In the genomic region with DNA sequence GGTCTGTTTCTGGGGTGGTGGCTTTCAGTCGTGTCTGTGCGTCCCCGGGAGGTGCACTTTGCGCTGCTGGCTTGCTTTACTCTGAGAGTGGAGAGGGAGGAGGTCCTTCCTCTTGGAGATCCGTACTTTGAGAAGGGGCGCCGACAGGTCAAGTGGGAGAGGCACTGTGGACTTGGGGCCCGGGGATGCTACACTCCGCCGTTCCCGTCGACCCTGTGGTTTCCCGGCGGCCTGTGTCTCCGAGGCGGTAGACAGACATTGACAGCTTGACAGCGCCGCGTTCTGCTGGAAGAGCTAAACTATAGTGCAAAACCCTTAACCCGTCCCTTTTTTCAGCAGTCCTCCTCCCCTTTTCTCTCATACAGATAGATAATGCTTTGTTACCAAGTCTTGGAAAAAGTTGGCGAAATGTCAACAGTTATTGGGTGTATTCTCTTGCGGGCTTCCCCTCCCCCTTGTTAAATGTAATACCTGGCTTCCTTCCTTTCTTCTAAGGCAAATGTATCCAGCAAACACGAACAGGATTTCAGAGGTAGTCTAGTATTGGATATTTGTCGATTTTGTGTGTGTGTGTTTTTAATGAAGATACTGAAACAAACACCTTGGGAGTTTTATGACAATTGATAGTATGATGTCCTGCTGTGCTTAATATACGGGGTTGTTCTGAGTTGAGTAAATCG, we compare ENCODE assay signal across 8 cellular contexts. TPM values are rescaled to one million over a fixed set of nuclear protein-coding genes. Genes with fewer than 3 reads are reported as not detected.
DNase-seq lines count a peak whose midpoint lies in the region; ATAC-seq, FAIRE-seq and TF ChIP-seq lines count a peak whose summit lies in the region.

No MANE protein-coding gene starts in this region.

- H3K36me3 Mint-ChIP-seq in CD4-positive, CD25-positive, alpha-beta regulatory T cell, result no peaks in the 10 kb centered on the region
- no peaks in the 10 kb centered on the region for H3K36me3 Mint-ChIP-seq in activated naive CD8-positive, alpha-beta T cell treated with anti-CD3 and anti-CD28 coated beads, Interleukin-2, amount 10 ng/mL, durations not matched to agents 7 days and 5 days

- H3K27ac Mint-ChIP-seq in CD4-positive, CD25-positive, alpha-beta regulatory T cell, result peak overlapping the region; percentile 23 to 87 (median 45)
- peak overlapping the region; percentile 70 for H3K27ac Mint-ChIP-seq in activated naive CD8-positive, alpha-beta T cell treated with anti-CD3 and anti-CD28 coated beads, Interleukin-2, amount 10 ng/mL, durations not matched to agents 7 days and 5 days

- intact Hi-C loops in pancreas (cut with DNase I), result loop anchor here in 1 of 3 donors (10.0 kb wide), 1 partner anchor 144 kb away; no protein-coding TSS in a partner anchor

- no peaks in the 10 kb centered on the region for H3K9me3 ChIP-seq in CD4-positive, CD25-positive, alpha-beta regulatory T cell (ENCODE audit: control insufficient read depth in 2 of 2, low read length in 2 of 2)
- H3K9me3 ChIP-seq in cardiac muscle cell (ENCODE audit: low read depth) (no peaks in the 10 kb centered on the region), pancreas (no peaks in the 10 kb centered on the region)

- DNase-seq in CD4-positive, CD25-positive, alpha-beta regulatory T cell, result peak in 2 of 3 donors; percentile 36 to 55
- peak; percentile 70 for DNase-seq in RPMI7951 (ENCODE audit: low read depth)
- DNase-seq in activated naive CD8-positive, alpha-beta T cell treated with anti-CD3 and anti-CD28 coated beads, Interleukin-2, amount 10 ng/mL, durations not matched to agents 7 days and 5 days, result no peak
- DNase-seq in cardiac muscle cell (ENCODE audit: low read depth in 1 of 2, low spot score in 1 of 2), result peak; percentile 57 to 85
- DNase-seq in pancreas, result peak in 4 of 6 donors; percentile 51 to 75 (median 65)
- DNase-seq in amniotic stem cell (lab: John Stamatoyannopoulos, UW), result no peak

- H3K27me3 ChIP-seq in CD4-positive, CD25-positive, alpha-beta regulatory T cell (ENCODE audit: control insufficient read depth, insufficient read depth, low read length), result peaks cover 30% of the 10 kb centered on the region
- no peaks in the 10 kb centered on the region for H3K27me3 ChIP-seq in cardiac muscle cell
- no peaks in the 10 kb centered on the region for H3K27me3 ChIP-seq in pancreas

- ATAC-seq in CD4-positive, CD25-positive, alpha-beta regulatory T cell (ENCODE audit: low read depth in 2 of 2), result no peak
- ATAC-seq in HG02884 (IDR thresholded peaks at IDR 0.05; ENCODE audit: unreplicated experiment) (peak; percentile 4), pancreas (peak; percentile 5 to 18 (median 14)), HG03457 (IDR thresholded peaks at IDR 0.05; ENCODE audit: unreplicated experiment) (no peak)
- no peak for ATAC-seq in activated naive CD8-positive, alpha-beta T cell treated with anti-CD3 and anti-CD28 coated beads, Interleukin-2, amount 10 ng/mL, durations not matched to agents 7 days and 5 days (ENCODE audit: low read depth)

- peaks cover 20% of the 10 kb centered on the region for H3K4me1 ChIP-seq in CD4-positive, CD25-positive, alpha-beta regulatory T cell (ENCODE audit: control insufficient read depth, insufficient read depth, low read length, poor library complexity, severe bottlenecking)
- peaks cover 74% of the 10 kb centered on the region for H3K4me1 ChIP-seq in cardiac muscle cell (ENCODE audit: low read depth)
- H3K4me1 ChIP-seq in pancreas, result peaks cover 13 to 50% (median 33%) of the 10 kb centered on the region in 3 donors

- FAIRE-seq in pancreas (lab: Jason Lieb, UNC), result no peak

- H3K9me3 Mint-ChIP-seq in CD4-positive, CD25-positive, alpha-beta regulatory T cell, result no peaks in the 10 kb centered on the region
- no peaks in the 10 kb centered on the region for H3K9me3 Mint-ChIP-seq in activated naive CD8-positive, alpha-beta T cell treated with anti-CD3 and anti-CD28 coated beads, Interleukin-2, amount 10 ng/mL, durations not matched to agents 7 days and 5 days

- H3K36me3 ChIP-seq in CD4-positive, CD25-positive, alpha-beta regulatory T cell (ENCODE audit: control insufficient read depth, insufficient read depth, low read length), result no peaks in the 10 kb centered on the region
- H3K36me3 ChIP-seq in cardiac muscle cell, result peaks cover 58% of the 10 kb centered on the region
- no peaks in the 10 kb centered on the region for H3K36me3 ChIP-seq in pancreas

- POLR2A ChIA-PET in activated naive CD8-positive, alpha-beta T cell treated with anti-CD3 and anti-CD28 coated beads, Interleukin-2, amount 10 ng/mL, durations not matched to agents 7 days and 5 days (lab: Charles Lee), result no interaction called here

- TF ChIP-seq CTCF in cardiac muscle cell (IDR thresholded peaks at IDR 0.05; ENCODE audit: low read depth, low read length), result no peak
- no peak for TF ChIP-seq CTCF in pancreas (IDR thresholded peaks at IDR 0.05)

- peaks cover 46% of the 10 kb centered on the region for H3K27me3 Mint-ChIP-seq in CD4-positive, CD25-positive, alpha-beta regulatory T cell
- peaks cover 45% of the 10 kb centered on the region for H3K27me3 Mint-ChIP-seq in activated naive CD8-positive, alpha-beta T cell treated with anti-CD3 and anti-CD28 coated beads, Interleukin-2, amount 10 ng/mL, durations not matched to agents 7 days and 5 days

- 1% methylated on average over 26 of the region's 26 CpGs for WGBS in pancreas, 2 donors

- peaks cover 8 to 30% (median 17%) of the 10 kb centered on the region in 4 donors for H3K4me1 Mint-ChIP-seq in CD4-positive, CD25-positive, alpha-beta regulatory T cell
- H3K4me1 Mint-ChIP-seq in activated naive CD8-positive, alpha-beta T cell treated with anti-CD3 and anti-CD28 coated beads, Interleukin-2, amount 10 ng/mL, durations not matched to agents 7 days and 5 days, result peaks cover 15% of the 10 kb centered on the region

- H3K4me3 ChIP-seq in CD4-positive, CD25-positive, alpha-beta regulatory T cell (ENCODE audit: low read depth, low read length), result peak overlapping the region; percentile 79
- H3K4me3 ChIP-seq in cardiac muscle cell (peak overlapping the region; percentile 96), pancreas (peak overlapping the region; percentile 59 to 99 (median 88))

- H3K27ac ChIP-seq in CD4-positive, CD25-positive, alpha-beta regulatory T cell (ENCODE audit: insufficient read depth, low read length, poor library complexity, severe bottlenecking), result no peak overlapping the region
- H3K27ac ChIP-seq in cardiac muscle cell (peak overlapping the region; percentile 100), pancreas (peak overlapping the region; percentile 87 to 93 (median 93))

- peak overlapping the region; percentile 93 to 95 (median 94) for H3K4me3 Mint-ChIP-seq in CD4-positive, CD25-positive, alpha-beta regulatory T cell
- peak overlapping the region; percentile 87 for H3K4me3 Mint-ChIP-seq in activated naive CD8-positive, alpha-beta T cell treated with anti-CD3 and anti-CD28 coated beads, Interleukin-2, amount 10 ng/mL, durations not matched to agents 7 days and 5 days

RNA-seq across cellular contexts. Expression of gene TPM1, which starts 6.6 kb away (rescaled TPM):
- total RNA-seq in CD4-positive, CD25-positive, alpha-beta regulatory T cell, result 11.2 TPM
- 10 to 100 TPM in 2 of 4 donors, 1 to 10 TPM in 2; 7.2 to 12.1 (median 9.5) TPM for polyA plus RNA-seq in CD4-positive, CD25-positive, alpha-beta regulatory T cell
- 1,035 and 1,151 TPM in 2 replicates for total RNA-seq in RPMI7951 (2014; rRNA removed; shearing (Covaris generic))
- 1 to 10 TPM; 9.9 TPM for total RNA-seq in activated naive CD8-positive, alpha-beta T cell treated with anti-CD3 and anti-CD28 coated beads, Interleukin-2, amount 10 ng/mL, durations not matched to agents 7 days and 5 days
- total RNA-seq in cardiac muscle cell (6,553 and 8,453 TPM in 2 replicates), pancreas (100 to 1,000 TPM; 114 to 359 (median 249) TPM)
- polyA plus RNA-seq in cardiac muscle cell (7,519 and 10,138 TPM in 2 replicates), pancreas (100 to 1,000 TPM; 304 to 482 TPM)

Comparison
In these comparisons a context has a peak if more than half of its experiments do, and no peak if none do; other contexts are left out.
1. ATAC-seq: peak in HG02884 (single experiment) and pancreas (4 of 4); none in CD4-positive, CD25-positive, alpha-beta regulatory T cell (0 of 2), activated naive CD8-positive, alpha-beta T cell treated with anti-CD3 and anti-CD28 coated beads, Interleukin-2, amount 10 ng/mL, durations not matched to agents 7 days and 5 days (single experiment) and HG03457 (single experiment).
2. DNase-seq: peak in CD4-positive, CD25-positive, alpha-beta regulatory T cell (2 of 3), RPMI7951 (single experiment), cardiac muscle cell (2 of 2) and pancreas (4 of 6); none in activated naive CD8-positive, alpha-beta T cell treated with anti-CD3 and anti-CD28 coated beads, Interleukin-2, amount 10 ng/mL, durations not matched to agents 7 days and 5 days (single experiment) and amniotic stem cell (single experiment).
3. Peak in every context shown above with its lines, with median percentiles within 50 percentile points of each other: H3K4me3 ChIP-seq.